21 cellular contexts compared by ENCODE assay signal in the genomic region with DNA sequence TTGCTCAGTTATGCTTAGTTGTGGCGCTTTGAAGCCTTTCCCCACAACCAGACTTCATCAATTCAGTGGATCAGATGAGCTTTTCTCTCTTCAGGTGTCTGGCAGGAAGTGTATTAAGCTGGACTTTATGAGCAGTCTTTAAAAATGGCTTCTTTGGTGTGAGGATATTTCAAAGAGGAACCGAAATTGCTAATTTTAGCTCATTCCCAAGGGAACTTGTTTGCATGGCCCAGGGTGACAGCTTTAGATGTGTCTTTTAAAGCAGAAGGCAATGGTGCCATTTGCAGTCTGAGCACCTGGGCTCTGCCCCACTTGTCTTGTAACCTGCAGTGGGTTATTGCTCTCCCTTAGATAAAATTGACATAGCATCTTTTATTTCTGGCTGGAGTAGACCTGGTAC.
DNase-seq lines count a peak whose midpoint lies in the region; ATAC-seq and TF ChIP-seq lines count a peak whose summit lies in the region.
"Had no signal": no experiment of that assay in that cellular context is flagged by ENCODE, and none has a peak within 500 bp of the region (broad histone marks: within the 10 kb centered on the region; RNA-seq: fewer than 3 reads in every experiment).

No MANE protein-coding gene starts in this region.

- H3K36me3 Mint-ChIP-seq in neural progenitor cell, result no peaks in the 10 kb centered on the region
- H3K36me3 Mint-ChIP-seq: CD4-positive, CD25-positive, alpha-beta regulatory T cell; CD8-positive, alpha-beta memory T cell had no signal

- POLR2A ChIA-PET in OCI-LY7 (lab: Charles Lee), result no interaction called here

- no peaks in the 10 kb centered on the region for H3K9me2 ChIP-seq in OCI-LY7 (ENCODE audit: insufficient read depth, low read length)

- no peak for ATAC-seq in left cardiac atrium
- ATAC-seq: GM12878 had no signal

- no peak overlapping the region for H3K27ac ChIP-seq in BLaER1 treated with 17β-estradiol and CSF1 and Interleukin-3, amounts not matched to agents 10 nM and 100 nM
- H3K27ac ChIP-seq in OCI-LY7 (ENCODE audit: low read depth, low read length, poor library complexity, severe bottlenecking), result no peak overlapping the region
- H3K27ac ChIP-seq in neural progenitor cell, result no peak overlapping the region
- H3K27ac ChIP-seq: HL-60 had no signal

- H3K4me1 ChIP-seq in BLaER1 treated with 17β-estradiol and CSF1 and Interleukin-3, amounts not matched to agents 10 nM and 100 nM, result peaks cover 9 to 16% (median 15%) of the 10 kb centered on the region in 10 experiments
- H3K4me1 ChIP-seq in OCI-LY7 (ENCODE audit: insufficient read depth, low read length, poor library complexity, severe bottlenecking) (peaks cover 17% of the 10 kb centered on the region), neural progenitor cell (peaks cover 10% of the 10 kb centered on the region)

- TF ChIP-seq POLR2A in NB4 (IDR thresholded peaks at IDR 0.05; ENCODE audit: extremely low read depth, insufficient read length), result no peak

- H3K36me3 ChIP-seq in BLaER1 treated with 17β-estradiol and CSF1 and Interleukin-3, amounts not matched to agents 10 nM and 100 nM, result no peaks in the 10 kb centered on the region
- no peaks in the 10 kb centered on the region for H3K36me3 ChIP-seq in OCI-LY7 (ENCODE audit: insufficient read depth, low read length)
- H3K36me3 ChIP-seq in neural progenitor cell, result no peaks in the 10 kb centered on the region

- TF ChIP-seq CTCF in NB4 (IDR thresholded peaks at IDR 0.05; ENCODE audit: low read depth, low read length) (no peak), OCI-LY7 (conservative IDR thresholded peaks at IDR 0.05; ENCODE audit: low read length) (no peak), neural progenitor cell (IDR thresholded peaks at IDR 0.05) (no peak)

- H3K27me3 Mint-ChIP-seq in neural progenitor cell (ENCODE audit: insufficient read depth, low read depth), result no peaks in the 10 kb centered on the region
- H3K27me3 Mint-ChIP-seq: CD4-positive, CD25-positive, alpha-beta regulatory T cell; CD8-positive, alpha-beta memory T cell had no signal

- H3K27ac Mint-ChIP-seq in neural progenitor cell, result no peak overlapping the region
- H3K27ac Mint-ChIP-seq: CD4-positive, CD25-positive, alpha-beta regulatory T cell had no signal

- intact Hi-C loops in OCI-LY7 (cut with micrococcal nuclease; ENCODE audit: unreplicated experiment), result no loop called here
- intact Hi-C loops in left cardiac atrium (cut with DNase I), result no loop called here

- DNase-seq in NB4 (ENCODE audit: low read depth), result peak; percentile 14
- DNase-seq in OCI-LY7 (ENCODE audit: low spot score), result peak; percentile 61
- DNase-seq in neural progenitor cell (ENCODE audit: low spot score), result no peak
- no peak for DNase-seq in hepatic stellate cell (ENCODE audit: low spot score)
- DNase-seq in activated CD4-positive, alpha-beta T cell treated with anti-CD3 and anti-CD28 coated beads, Interleukin-2, amount 50 U/mL, for 4 hours, result no peak
- no peak for DNase-seq in left cardiac atrium
- DNase-seq in HT-29 (ENCODE audit: low spot score), result no peak
- DNase-seq: 8988T; C1 segment of cervical spinal cord; CD4-positive, CD25-positive, alpha-beta regulatory T cell; CD8-positive, alpha-beta memory T cell; COR-L47; DMS 273 treated with DMSO at 0.1 percent for 48 hours; DMS53; DND-41; EL; HCEC 1CT; IMR-90 had no signal

- no TSS peak for BruUV-seq in OCI-LY7 (replicated peaks; lab: Mats Ljungman, UMichigan)

- H2AFZ ChIP-seq in OCI-LY7 (ENCODE audit: low read length) (0 out of 2 replicates have a peak overlapping the region, but pooled peaks have one; percentile 48), neural progenitor cell (replicated peaks) (peak overlapping the region; percentile 44)

- no peak overlapping the region for H3K4me3 Mint-ChIP-seq in neural progenitor cell
- H3K4me3 Mint-ChIP-seq: CD4-positive, CD25-positive, alpha-beta regulatory T cell; CD8-positive, alpha-beta memory T cell had no signal

- H3K4me2 ChIP-seq in BLaER1 treated with 17β-estradiol and CSF1 and Interleukin-3, amounts not matched to agents 10 nM and 100 nM, result peak overlapping the region; percentile 19 to 66 (median 41); a peak in 21 of 22 replicates
- H3K4me2 ChIP-seq in OCI-LY7 (ENCODE audit: low read length), result peak overlapping the region; percentile 46
- H3K4me2 ChIP-seq in neural progenitor cell, result no peak overlapping the region

- H3K4me1 Mint-ChIP-seq in neural progenitor cell, result no peaks in the 10 kb centered on the region
- H3K4me1 Mint-ChIP-seq: CD4-positive, CD25-positive, alpha-beta regulatory T cell; CD8-positive, alpha-beta memory T cell had no signal

- no peaks in the 10 kb centered on the region for H3K79me2 ChIP-seq in OCI-LY7 (ENCODE audit: insufficient read depth, low read depth, low read length)
- H3K79me2 ChIP-seq in neural progenitor cell (ENCODE audit: low read depth), result no peaks in the 10 kb centered on the region

- CTCF ChIA-PET in OCI-LY7 (lab: Charles Lee; ENCODE audit: unreplicated experiment), result no interaction called here

- no peaks in the 10 kb centered on the region for H4K20me1 ChIP-seq in BLaER1 treated with 17β-estradiol and CSF1 and Interleukin-3, amounts not matched to agents 10 nM and 100 nM
- H4K20me1 ChIP-seq in OCI-LY7 (ENCODE audit: insufficient read depth, low read length) (no peaks in the 10 kb centered on the region), neural progenitor cell (ENCODE audit: low read depth) (no peaks in the 10 kb centered on the region)

- no peak overlapping the region for H3K9ac ChIP-seq in BLaER1 treated with 17β-estradiol and CSF1 and Interleukin-3, amounts not matched to agents 10 nM and 100 nM
- H3K9ac ChIP-seq in neural progenitor cell, result no peak overlapping the region

- H3F3A ChIP-seq in neural progenitor cell (ENCODE audit: low read depth), result no peaks in the 10 kb centered on the region

- no peaks in the 10 kb centered on the region for H3K9me3 Mint-ChIP-seq in neural progenitor cell

- no peak overlapping the region for H3K4me3 ChIP-seq in BLaER1 treated with 17β-estradiol and CSF1 and Interleukin-3, amounts not matched to agents 10 nM and 100 nM
- no peak overlapping the region for H3K4me3 ChIP-seq in NB4 (ENCODE audit: low read depth, low read length)
- no peak overlapping the region for H3K4me3 ChIP-seq in OCI-LY7 (ENCODE audit: low read depth, low read length, poor library complexity, severe bottlenecking)
- H3K4me3 ChIP-seq in neural progenitor cell, result no peak overlapping the region
- H3K4me3 ChIP-seq: GM12878 had no signal

- no peaks in the 10 kb centered on the region for H3K9me3 ChIP-seq in BLaER1 treated with 17β-estradiol and CSF1 and Interleukin-3, amounts not matched to agents 10 nM and 100 nM (replicated peaks in 1 of 11)
- H3K9me3 ChIP-seq in OCI-LY7 (ENCODE audit: low read length) (no peaks in the 10 kb centered on the region), neural progenitor cell (ENCODE audit: low read depth) (no peaks in the 10 kb centered on the region)

- H3K27me3 ChIP-seq in BLaER1 treated with 17β-estradiol and CSF1 and Interleukin-3, amounts not matched to agents 10 nM and 100 nM, result no peaks in the 10 kb centered on the region
- H3K27me3 ChIP-seq in neural progenitor cell, result no peaks in the 10 kb centered on the region

Comparison
In these comparisons a context has a peak if more than half of its experiments do, and no peak if none do; other contexts are left out.
1. DNase-seq: peak in NB4 (single experiment) and OCI-LY7 (single experiment); none in neural progenitor cell (single experiment), hepatic stellate cell (single experiment), activated CD4-positive, alpha-beta T cell treated with anti-CD3 and anti-CD28 coated beads, Interleukin-2, amount 50 U/mL, for 4 hours (0 of 2), left cardiac atrium (single experiment) and HT-29 (single experiment).